ENCODE assay signal across 1 cellular context in genomic region chr12:53053223-53054111, GRCh38.
TF ChIP-seq lines count a peak whose summit lies in the region.

No MANE protein-coding gene starts in this region.

TF ChIP-seq in HepG2, 621 proteins besides CTCF, POLR2A, EP300 and RAD21 (continued from another document and continues in another):
- TF ChIP-seq EED (CRISPR knock-in tag; IDR thresholded peaks at IDR 0.05) = no peak
- TF ChIP-seq, protein P1, sequence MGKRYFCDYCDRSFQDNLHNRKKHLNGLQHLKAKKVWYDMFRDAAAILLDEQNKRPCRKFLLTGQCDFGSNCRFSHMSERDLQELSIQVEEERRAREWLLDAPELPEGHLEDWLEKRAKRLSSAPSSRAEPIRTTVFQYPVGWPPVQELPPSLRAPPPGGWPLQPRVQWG (CRISPR knock-in tag; IDR thresholded peaks at IDR 0.05; ENCODE audit: borderline replicate concordance, low read depth) = no peak
- no peak for TF ChIP-seq SRY (CRISPR knock-in tag; IDR thresholded peaks at IDR 0.05)
- TF ChIP-seq NKX3-1 (CRISPR knock-in tag; IDR thresholded peaks at IDR 0.05) = no peak
- TF ChIP-seq SYNCRIP (IDR thresholded peaks at IDR 0.05; ENCODE audit: insufficient read depth, low read depth, low read length) = no peak
- TF ChIP-seq PTBP1 (IDR thresholded peaks at IDR 0.05; ENCODE audit: low read depth, low read length, poor library complexity, severe bottlenecking) = no peak
- no peak for TF ChIP-seq ZNF207 (IDR thresholded peaks at IDR 0.05; ENCODE audit: borderline replicate concordance)
- no peak for TF ChIP-seq PCBP2 (optimal IDR thresholded peaks at IDR 0.05; ENCODE audit: low read depth, low read length, poor library complexity, severe bottlenecking)
- TF ChIP-seq ZNF644 (CRISPR knock-in tag; IDR thresholded peaks at IDR 0.05; ENCODE audit: low read depth) = no peak
- no peak for TF ChIP-seq BORCS8-MEF2B (CRISPR knock-in tag; IDR thresholded peaks at IDR 0.05)
- TF ChIP-seq ZNF614 (CRISPR knock-in tag; IDR thresholded peaks at IDR 0.05; ENCODE audit: borderline replicate concordance) = peak; percentile 43; the same call in 1 of the 2 replicates
- TF ChIP-seq CBX2 (IDR thresholded peaks at IDR 0.05; ENCODE audit: low read depth, low read length) = no peak
- TF ChIP-seq CBX2 (CRISPR knock-in tag; IDR thresholded peaks at IDR 0.05; ENCODE audit: low read depth) = no peak
- TF ChIP-seq KLF6 (CRISPR knock-in tag; IDR thresholded peaks at IDR 0.05) = no peak
- 0 out of 2 replicates have a peak, but pooled peaks have one; percentile 36 for TF ChIP-seq CBFB (CRISPR knock-in tag; IDR thresholded peaks at IDR 0.05)
- TF ChIP-seq ARHGAP35 (CRISPR knock-in tag; IDR thresholded peaks at IDR 0.05; ENCODE audit: borderline replicate concordance) = no peak
- no peak for TF ChIP-seq NFYC (CRISPR knock-in tag; IDR thresholded peaks at IDR 0.05)
- TF ChIP-seq, protein P2, sequence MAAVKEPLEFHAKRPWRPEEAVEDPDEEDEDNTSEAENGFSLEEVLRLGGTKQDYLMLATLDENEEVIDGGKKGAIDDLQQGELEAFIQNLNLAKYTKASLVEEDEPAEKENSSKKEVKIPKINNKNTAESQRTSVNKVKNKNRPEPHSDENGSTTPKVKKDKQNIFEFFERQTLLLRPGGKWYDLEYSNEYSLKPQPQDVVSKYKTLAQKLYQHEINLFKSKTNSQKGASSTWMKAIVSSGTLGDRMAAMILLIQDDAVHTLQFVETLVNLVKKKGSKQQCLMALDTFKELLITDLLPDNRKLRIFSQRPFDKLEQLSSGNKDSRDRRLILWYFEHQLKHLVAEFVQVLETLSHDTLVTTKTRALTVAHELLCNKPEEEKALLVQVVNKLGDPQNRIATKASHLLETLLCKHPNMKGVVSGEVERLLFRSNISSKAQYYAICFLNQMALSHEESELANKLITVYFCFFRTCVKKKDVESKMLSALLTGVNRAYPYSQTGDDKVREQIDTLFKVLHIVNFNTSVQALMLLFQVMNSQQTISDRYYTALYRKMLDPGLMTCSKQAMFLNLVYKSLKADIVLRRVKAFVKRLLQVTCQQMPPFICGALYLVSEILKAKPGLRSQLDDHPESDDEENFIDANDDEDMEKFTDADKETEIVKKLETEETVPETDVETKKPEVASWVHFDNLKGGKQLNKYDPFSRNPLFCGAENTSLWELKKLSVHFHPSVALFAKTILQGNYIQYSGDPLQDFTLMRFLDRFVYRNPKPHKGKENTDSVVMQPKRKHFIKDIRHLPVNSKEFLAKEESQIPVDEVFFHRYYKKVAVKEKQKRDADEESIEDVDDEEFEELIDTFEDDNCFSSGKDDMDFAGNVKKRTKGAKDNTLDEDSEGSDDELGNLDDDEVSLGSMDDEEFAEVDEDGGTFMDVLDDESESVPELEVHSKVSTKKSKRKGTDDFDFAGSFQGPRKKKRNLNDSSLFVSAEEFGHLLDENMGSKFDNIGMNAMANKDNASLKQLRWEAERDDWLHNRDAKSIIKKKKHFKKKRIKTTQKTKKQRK (IDR thresholded peaks at IDR 0.05; ENCODE audit: low read length) = no peak
- no peak for TF ChIP-seq NFE2L1 (CRISPR knock-in tag; IDR thresholded peaks at IDR 0.05; ENCODE audit: borderline replicate concordance)
- no peak for TF ChIP-seq SP1 (IDR thresholded peaks at IDR 0.05)
- peak; percentile 63; the same call in 1 of the 2 replicates for TF ChIP-seq SP1 (CRISPR knock-in tag; IDR thresholded peaks at IDR 0.05)
- no peak for TF ChIP-seq ZNF878 (CRISPR knock-in tag; IDR thresholded peaks at IDR 0.05)
- TF ChIP-seq KLF16 (CRISPR knock-in tag; IDR thresholded peaks at IDR 0.05) = peak in 1 of 2 experiments; percentile 32; a peak in 1 of 4 replicates
- no peak for TF ChIP-seq ZNF383 (CRISPR knock-in tag; IDR thresholded peaks at IDR 0.05; ENCODE audit: borderline replicate concordance)
- no peak for TF ChIP-seq SRSF4 (IDR thresholded peaks at IDR 0.05; ENCODE audit: low read depth, low read length, poor library complexity, severe bottlenecking)
- TF ChIP-seq, protein P3, sequence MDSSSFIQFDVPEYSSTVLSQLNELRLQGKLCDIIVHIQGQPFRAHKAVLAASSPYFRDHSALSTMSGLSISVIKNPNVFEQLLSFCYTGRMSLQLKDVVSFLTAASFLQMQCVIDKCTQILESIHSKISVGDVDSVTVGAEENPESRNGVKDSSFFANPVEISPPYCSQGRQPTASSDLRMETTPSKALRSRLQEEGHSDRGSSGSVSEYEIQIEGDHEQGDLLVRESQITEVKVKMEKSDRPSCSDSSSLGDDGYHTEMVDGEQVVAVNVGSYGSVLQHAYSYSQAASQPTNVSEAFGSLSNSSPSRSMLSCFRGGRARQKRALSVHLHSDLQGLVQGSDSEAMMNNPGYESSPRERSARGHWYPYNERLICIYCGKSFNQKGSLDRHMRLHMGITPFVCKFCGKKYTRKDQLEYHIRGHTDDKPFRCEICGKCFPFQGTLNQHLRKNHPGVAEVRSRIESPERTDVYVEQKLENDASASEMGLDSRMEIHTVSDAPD (CRISPR knock-in tag; IDR thresholded peaks at IDR 0.05) = no peak
- 0 out of 2 replicates have a peak, but pooled peaks have one; percentile 39 for TF ChIP-seq NAIF1 (CRISPR knock-in tag; IDR thresholded peaks at IDR 0.05; ENCODE audit: borderline replicate concordance)
- TF ChIP-seq TIGD3 (CRISPR knock-in tag; IDR thresholded peaks at IDR 0.05; ENCODE audit: borderline replicate concordance) = 0 out of 2 replicates have a peak, but pooled peaks have one; percentile 40
- no peak for TF ChIP-seq ZC3H4 (CRISPR knock-in tag; IDR thresholded peaks at IDR 0.05; ENCODE audit: borderline replicate concordance)
- no peak for TF ChIP-seq ZNF510 (CRISPR knock-in tag; IDR thresholded peaks at IDR 0.05; ENCODE audit: low read depth)
- TF ChIP-seq ZSCAN22 (CRISPR knock-in tag; IDR thresholded peaks at IDR 0.05) = no peak
- TF ChIP-seq NR2F2 (IDR thresholded peaks at IDR 0.05; ENCODE audit: borderline replicate concordance, low read depth) = no peak
- no peak for TF ChIP-seq MLLT10 (CRISPR knock-in tag; IDR thresholded peaks at IDR 0.05)
- TF ChIP-seq FOXC1 (CRISPR knock-in tag; IDR thresholded peaks at IDR 0.05; ENCODE audit: borderline replicate concordance) = no peak
- TF ChIP-seq HHEX (CRISPR knock-in tag; IDR thresholded peaks at IDR 0.05) = no peak
- no peak for TF ChIP-seq ZFYVE20 (CRISPR knock-in tag; IDR thresholded peaks at IDR 0.05; ENCODE audit: borderline replicate concordance, low read depth)
- no peak for TF ChIP-seq ZNF276 (CRISPR knock-in tag; IDR thresholded peaks at IDR 0.05; ENCODE audit: low read depth)
- TF ChIP-seq CHD4 (IDR thresholded peaks at IDR 0.05; ENCODE audit: borderline replicate concordance, low read length) = no peak
- TF ChIP-seq SMARCE1 (IDR thresholded peaks at IDR 0.05; ENCODE audit: borderline replicate concordance) = no peak
- no peak for TF ChIP-seq DDIT3 (CRISPR knock-in tag; IDR thresholded peaks at IDR 0.05)
- TF ChIP-seq ZGPAT (CRISPR knock-in tag; IDR thresholded peaks at IDR 0.05) = peak; percentile 16; the same call in 1 of the 2 replicates
- TF ChIP-seq NFKB2 (CRISPR knock-in tag; IDR thresholded peaks at IDR 0.05; ENCODE audit: borderline replicate concordance) = no peak
- TF ChIP-seq, protein P4, sequence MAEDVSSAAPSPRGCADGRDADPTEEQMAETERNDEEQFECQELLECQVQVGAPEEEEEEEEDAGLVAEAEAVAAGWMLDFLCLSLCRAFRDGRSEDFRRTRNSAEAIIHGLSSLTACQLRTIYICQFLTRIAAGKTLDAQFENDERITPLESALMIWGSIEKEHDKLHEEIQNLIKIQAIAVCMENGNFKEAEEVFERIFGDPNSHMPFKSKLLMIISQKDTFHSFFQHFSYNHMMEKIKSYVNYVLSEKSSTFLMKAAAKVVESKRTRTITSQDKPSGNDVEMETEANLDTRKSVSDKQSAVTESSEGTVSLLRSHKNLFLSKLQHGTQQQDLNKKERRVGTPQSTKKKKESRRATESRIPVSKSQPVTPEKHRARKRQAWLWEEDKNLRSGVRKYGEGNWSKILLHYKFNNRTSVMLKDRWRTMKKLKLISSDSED (CRISPR knock-in tag; IDR thresholded peaks at IDR 0.05) = no peak
- TF ChIP-seq STAG1 (CRISPR knock-in tag; IDR thresholded peaks at IDR 0.05) = peak; percentile 37; the same call in 1 of the 2 replicates
- TF ChIP-seq, protein P5, sequence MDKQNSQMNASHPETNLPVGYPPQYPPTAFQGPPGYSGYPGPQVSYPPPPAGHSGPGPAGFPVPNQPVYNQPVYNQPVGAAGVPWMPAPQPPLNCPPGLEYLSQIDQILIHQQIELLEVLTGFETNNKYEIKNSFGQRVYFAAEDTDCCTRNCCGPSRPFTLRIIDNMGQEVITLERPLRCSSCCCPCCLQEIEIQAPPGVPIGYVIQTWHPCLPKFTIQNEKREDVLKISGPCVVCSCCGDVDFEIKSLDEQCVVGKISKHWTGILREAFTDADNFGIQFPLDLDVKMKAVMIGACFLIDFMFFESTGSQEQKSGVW (CRISPR knock-in tag; IDR thresholded peaks at IDR 0.05; ENCODE audit: borderline replicate concordance) = no peak
- TF ChIP-seq ZMAT3 (CRISPR knock-in tag; conservative IDR thresholded peaks at IDR 0.05) = no peak
- no peak for TF ChIP-seq FOXK1 (CRISPR knock-in tag; IDR thresholded peaks at IDR 0.05; ENCODE audit: borderline replicate concordance, low read depth)
- TF ChIP-seq TBX3 (IDR thresholded peaks at IDR 0.05; ENCODE audit: borderline replicate concordance) = no peak
- TF ChIP-seq ZBTB21 (CRISPR knock-in tag; IDR thresholded peaks at IDR 0.05) = no peak
- TF ChIP-seq ZBTB8A (CRISPR knock-in tag; IDR thresholded peaks at IDR 0.05; ENCODE audit: borderline replicate concordance, low read depth) = no peak
- TF ChIP-seq GTF3A (CRISPR knock-in tag; conservative IDR thresholded peaks at IDR 0.05) = no peak
- peak; percentile 20; the same call in 1 of the 2 replicates for TF ChIP-seq HNF4G (IDR thresholded peaks at IDR 0.05; ENCODE audit: borderline replicate concordance, low read depth, low read length)
- no peak for TF ChIP-seq HNF4G (CRISPR knock-in tag; IDR thresholded peaks at IDR 0.05; ENCODE audit: borderline replicate concordance, low read depth)
- peak; percentile 15; the same call in 1 of the 2 replicates for TF ChIP-seq POGZ (CRISPR knock-in tag; IDR thresholded peaks at IDR 0.05)
- no peak for TF ChIP-seq ZSCAN29 (CRISPR knock-in tag; conservative IDR thresholded peaks at IDR 0.05)
- TF ChIP-seq SNRNP70 (IDR thresholded peaks at IDR 0.05; ENCODE audit: low read depth, low read length) = no peak
- TF ChIP-seq, protein P6, sequence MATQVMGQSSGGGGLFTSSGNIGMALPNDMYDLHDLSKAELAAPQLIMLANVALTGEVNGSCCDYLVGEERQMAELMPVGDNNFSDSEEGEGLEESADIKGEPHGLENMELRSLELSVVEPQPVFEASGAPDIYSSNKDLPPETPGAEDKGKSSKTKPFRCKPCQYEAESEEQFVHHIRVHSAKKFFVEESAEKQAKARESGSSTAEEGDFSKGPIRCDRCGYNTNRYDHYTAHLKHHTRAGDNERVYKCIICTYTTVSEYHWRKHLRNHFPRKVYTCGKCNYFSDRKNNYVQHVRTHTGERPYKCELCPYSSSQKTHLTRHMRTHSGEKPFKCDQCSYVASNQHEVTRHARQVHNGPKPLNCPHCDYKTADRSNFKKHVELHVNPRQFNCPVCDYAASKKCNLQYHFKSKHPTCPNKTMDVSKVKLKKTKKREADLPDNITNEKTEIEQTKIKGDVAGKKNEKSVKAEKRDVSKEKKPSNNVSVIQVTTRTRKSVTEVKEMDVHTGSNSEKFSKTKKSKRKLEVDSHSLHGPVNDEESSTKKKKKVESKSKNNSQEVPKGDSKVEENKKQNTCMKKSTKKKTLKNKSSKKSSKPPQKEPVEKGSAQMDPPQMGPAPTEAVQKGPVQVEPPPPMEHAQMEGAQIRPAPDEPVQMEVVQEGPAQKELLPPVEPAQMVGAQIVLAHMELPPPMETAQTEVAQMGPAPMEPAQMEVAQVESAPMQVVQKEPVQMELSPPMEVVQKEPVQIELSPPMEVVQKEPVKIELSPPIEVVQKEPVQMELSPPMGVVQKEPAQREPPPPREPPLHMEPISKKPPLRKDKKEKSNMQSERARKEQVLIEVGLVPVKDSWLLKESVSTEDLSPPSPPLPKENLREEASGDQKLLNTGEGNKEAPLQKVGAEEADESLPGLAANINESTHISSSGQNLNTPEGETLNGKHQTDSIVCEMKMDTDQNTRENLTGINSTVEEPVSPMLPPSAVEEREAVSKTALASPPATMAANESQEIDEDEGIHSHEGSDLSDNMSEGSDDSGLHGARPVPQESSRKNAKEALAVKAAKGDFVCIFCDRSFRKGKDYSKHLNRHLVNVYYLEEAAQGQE (IDR thresholded peaks at IDR 0.05; ENCODE audit: borderline replicate concordance in 1 of 2, low read depth in 1 of 2, low read length in 2 of 2) = 0 out of 4 replicates have a peak, but pooled peaks of 1 of the 2 experiments have one; percentile 13
- no peak for TF ChIP-seq MTF2 (CRISPR knock-in tag; IDR thresholded peaks at IDR 0.05; ENCODE audit: borderline replicate concordance)
